16 cellular contexts compared by ENCODE assay signal in the genomic region with DNA sequence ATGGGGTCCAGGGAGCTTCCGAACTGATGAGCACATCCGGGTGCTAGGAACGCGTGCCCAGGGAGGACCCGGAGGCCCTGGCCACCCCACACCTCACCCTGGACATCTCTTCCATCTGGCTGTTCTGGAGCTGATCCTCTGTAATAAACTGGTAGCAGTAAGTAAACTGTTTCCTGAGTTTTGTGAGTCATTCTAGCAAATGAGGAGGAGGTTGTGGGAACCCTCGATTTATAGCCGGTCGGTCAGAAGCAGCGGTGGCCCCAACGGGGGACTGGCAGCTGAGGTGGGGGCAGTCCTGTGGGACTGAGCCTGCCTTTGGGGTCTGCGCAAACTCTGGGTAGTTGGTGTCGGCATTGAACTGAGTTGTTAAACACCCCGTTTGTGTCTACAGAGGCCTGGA. TPM values are rescaled to one million over a fixed set of nuclear protein-coding genes. Genes with fewer than 3 reads are reported as not detected.
DNase-seq lines count a peak whose midpoint lies in the region; ATAC-seq and TF ChIP-seq lines count a peak whose summit lies in the region.
"Had no signal": no experiment of that assay in that cellular context is flagged by ENCODE, and none has a peak within 500 bp of the region (broad histone marks: within the 10 kb centered on the region; RNA-seq: fewer than 3 reads in every experiment).

No MANE protein-coding gene starts in this region.

- no peak overlapping the region for H2AK5ac ChIP-seq in mesenchymal stem cell (ENCODE audit: low read length, severe bottlenecking)

- peak; percentile 39; the same call in 1 of the 2 replicates for ATAC-seq in PC-3
- ATAC-seq in natural killer cell treated with Interleukin-12 subunit alpha and Interleukin-12 subunit beta and Interleukin-15 and Interleukin-18, amount 100 ng/mL, for 72 hours, result no peak
- no peak for ATAC-seq in HG03354 (IDR thresholded peaks at IDR 0.05; ENCODE audit: poor library complexity, severe bottlenecking, unreplicated experiment)

- no peak overlapping the region for H3K27ac ChIP-seq in GM23248
- H3K27ac ChIP-seq in PC-3 (ENCODE audit: low read length), result no peak overlapping the region
- no peak overlapping the region for H3K27ac ChIP-seq in mesenchymal stem cell (ENCODE audit: low read length, poor library complexity, severe bottlenecking)
- H3K27ac ChIP-seq: A549, SK-N-MC had no signal

- peak overlapping the region; percentile 49 for H2BK15ac ChIP-seq in mesenchymal stem cell (ENCODE audit: low read depth, poor library complexity, severe bottlenecking)

- H3K4me1 Mint-ChIP-seq in natural killer cell treated with Interleukin-12 subunit alpha and Interleukin-12 subunit beta and Interleukin-15 and Interleukin-18, amount 100 ng/mL, for 72 hours (ENCODE audit: low read depth in 2 of 2), result peaks cover 0 to 4% of the 10 kb centered on the region in 2 donors
- no peaks in the 10 kb centered on the region for H3K4me1 Mint-ChIP-seq in Calu3 (ENCODE audit: low read depth, unreplicated experiment)

- peak overlapping the region; percentile 85 for H4K91ac ChIP-seq in mesenchymal stem cell (ENCODE audit: low read length)

- no peak overlapping the region for H3K27ac Mint-ChIP-seq in natural killer cell treated with Interleukin-12 subunit alpha and Interleukin-12 subunit beta and Interleukin-15 and Interleukin-18, amount 100 ng/mL, for 72 hours
- no peak overlapping the region for H3K27ac Mint-ChIP-seq in Calu3 (ENCODE audit: unreplicated experiment)
- H3K27ac Mint-ChIP-seq: CD4-positive, alpha-beta T cell had no signal

- no peaks in the 10 kb centered on the region for H3K36me3 Mint-ChIP-seq in natural killer cell treated with Interleukin-12 subunit alpha and Interleukin-12 subunit beta and Interleukin-15 and Interleukin-18, amount 100 ng/mL, for 72 hours
- no peaks in the 10 kb centered on the region for H3K36me3 Mint-ChIP-seq in Calu3 (ENCODE audit: insufficient read depth, unreplicated experiment)

- H3F3A ChIP-seq in GM23248 (ENCODE audit: insufficient read depth), result no peaks in the 10 kb centered on the region
- H3F3A ChIP-seq in PC-3 (ENCODE audit: low read length, unreplicated experiment), result no peaks in the 10 kb centered on the region

- no peak overlapping the region for H3K4me2 ChIP-seq in GM23248 (ENCODE audit: unreplicated experiment)
- no peak overlapping the region for H3K4me2 ChIP-seq in PC-3 (ENCODE audit: low read length)
- no peak overlapping the region for H3K4me2 ChIP-seq in mesenchymal stem cell (ENCODE audit: low read length, poor library complexity, severe bottlenecking)
- H3K4me2 ChIP-seq: A549 had no signal

- no peak overlapping the region for H3K23ac ChIP-seq in mesenchymal stem cell (ENCODE audit: low read length in 2 of 2)

- H3K27me3 ChIP-seq in GM23248 (replicated peaks; ENCODE audit: insufficient read depth) (peaks cover 1% of the 10 kb centered on the region; the same call in 1 of the 2 replicates), PC-3 (ENCODE audit: low read length) (no peaks in the 10 kb centered on the region), mesenchymal stem cell (ENCODE audit: control insufficient read depth in 1 of 2, insufficient read depth in 1 of 2, low read length in 2 of 2) (peaks cover 39 to 61% of the 10 kb centered on the region in 2 experiments)

- H3K4me3 ChIP-seq in GM23248 (no peak overlapping the region), PC-3 (ENCODE audit: low read length) (no peak overlapping the region), mesenchymal stem cell (ENCODE audit: insufficient read depth in 1 of 2, low read depth in 1 of 2, low read length in 2 of 2) (no peak overlapping the region)
- H3K4me3 ChIP-seq: A549, SK-N-MC had no signal

- CTCF ChIA-PET in PC-3 (lab: Charles Lee), result no interaction called here
- CTCF ChIA-PET in Calu3 (lab: Charles Lee), result no interaction called here

- H2BK120ac ChIP-seq in mesenchymal stem cell (ENCODE audit: low read depth, low read length), result peak overlapping the region; percentile 89

- in situ Hi-C loops in GM23248 (cut with MboI), result no loop called here

- no peak overlapping the region for H3K14ac ChIP-seq in mesenchymal stem cell (ENCODE audit: low read length in 2 of 2)

- BruUV-seq in PC-3 (replicated peaks; lab: Mats Ljungman, UMichigan), result no TSS peak
- no TSS peak for BruUV-seq in Calu3 (replicated peaks; lab: Mats Ljungman, UMichigan)

- H3K9me3 ChIP-seq in GM23248 (ENCODE audit: low read depth) (no peaks in the 10 kb centered on the region), PC-3 (ENCODE audit: low read length) (no peaks in the 10 kb centered on the region), mesenchymal stem cell (ENCODE audit: control insufficient read depth, low read length) (no peaks in the 10 kb centered on the region)
- H3K9me3 ChIP-seq: A549 had no signal

- H3K36me3 ChIP-seq in GM23248 (ENCODE audit: low read depth), result no peaks in the 10 kb centered on the region
- H3K36me3 ChIP-seq in PC-3 (ENCODE audit: low read depth, low read length), result no peaks in the 10 kb centered on the region
- no peaks in the 10 kb centered on the region for H3K36me3 ChIP-seq in mesenchymal stem cell (ENCODE audit: control insufficient read depth in 1 of 2, insufficient read depth in 2 of 2, low read depth in 1 of 2, low read length in 2 of 2)

- H3K9me2 ChIP-seq in GM23248 (ENCODE audit: insufficient read depth) (no peaks in the 10 kb centered on the region), PC-3 (replicated peaks; ENCODE audit: low read length) (no peaks in the 10 kb centered on the region)

- H3K4ac ChIP-seq in mesenchymal stem cell (ENCODE audit: low read depth in 1 of 2, low read length in 2 of 2), result peak overlapping the region; percentile 20 to 65

- no peak for TF ChIP-seq CTCF in PC-3 (conservative IDR thresholded peaks at IDR 0.05; ENCODE audit: low read depth, low read length)
- no peak for TF ChIP-seq CTCF in Calu3 (IDR thresholded peaks at IDR 0.05; ENCODE audit: unreplicated experiment)

- intact Hi-C loops in PC-3 (cut with micrococcal nuclease) (no loop called here), Calu3 (cut with micrococcal nuclease; ENCODE audit: unreplicated experiment) (no loop called here)

- H4K8ac ChIP-seq in mesenchymal stem cell (ENCODE audit: low read length), result peak overlapping the region; percentile 29

- H2AFZ ChIP-seq in GM23248 (no peak overlapping the region), PC-3 (ENCODE audit: low read length) (no peak overlapping the region), mesenchymal stem cell (ENCODE audit: low read depth, low read length) (no peak overlapping the region)

- no peaks in the 10 kb centered on the region for H3K79me1 ChIP-seq in mesenchymal stem cell (replicated peaks; ENCODE audit: low read length, poor library complexity, severe bottlenecking)

- H3K18ac ChIP-seq in mesenchymal stem cell (ENCODE audit: low read depth in 1 of 2, low read length in 2 of 2), result peak overlapping the region; percentile 76 to 88

- 65 to 72% methylated on average over 13 of the region's 13 CpGs for WGBS in GM23248 (ENCODE audit: low coverage in 1 of 2, low lambda C conversion rate in 2 of 2, missing lambda C conversion rate in 2 of 2), 2 experiments
- 25% methylated on average over 13 of the region's 13 CpGs for WGBS in mesenchymal stem cell

- no peak overlapping the region for H3K9ac ChIP-seq in GM23248
- no peak overlapping the region for H3K9ac ChIP-seq in PC-3 (ENCODE audit: low read length)
- H3K9ac ChIP-seq in mesenchymal stem cell (ENCODE audit: low read length), result no peak overlapping the region

- H3K4me1 ChIP-seq in GM23248 (ENCODE audit: insufficient read depth) (no peaks in the 10 kb centered on the region), PC-3 (ENCODE audit: insufficient read depth, low read length) (0 out of 2 replicates have a peak, but pooled peaks cover 2% of the 10 kb centered on the region), mesenchymal stem cell (ENCODE audit: control insufficient read depth, insufficient read depth, low read depth, low read length) (peaks cover 5% of the 10 kb centered on the region)

- H3K9me3 Mint-ChIP-seq in natural killer cell treated with Interleukin-12 subunit alpha and Interleukin-12 subunit beta and Interleukin-15 and Interleukin-18, amount 100 ng/mL, for 72 hours, result no peaks in the 10 kb centered on the region
- no peaks in the 10 kb centered on the region for H3K9me3 Mint-ChIP-seq in Calu3 (ENCODE audit: low read depth, unreplicated experiment)
- H3K9me3 Mint-ChIP-seq: CD4-positive, alpha-beta T cell had no signal

- peaks cover 0 to 2% of the 10 kb centered on the region in 2 donors for H3K27me3 Mint-ChIP-seq in natural killer cell treated with Interleukin-12 subunit alpha and Interleukin-12 subunit beta and Interleukin-15 and Interleukin-18, amount 100 ng/mL, for 72 hours
- peaks cover 40% of the 10 kb centered on the region for H3K27me3 Mint-ChIP-seq in Calu3 (ENCODE audit: unreplicated experiment)
- H3K27me3 Mint-ChIP-seq: CD4-positive, alpha-beta T cell had no signal

- H3K4me3 Mint-ChIP-seq in natural killer cell treated with Interleukin-12 subunit alpha and Interleukin-12 subunit beta and Interleukin-15 and Interleukin-18, amount 100 ng/mL, for 72 hours, result no peak overlapping the region
- no peak overlapping the region for H3K4me3 Mint-ChIP-seq in Calu3 (ENCODE audit: low read depth, unreplicated experiment)
- H3K4me3 Mint-ChIP-seq: CD4-positive, alpha-beta T cell had no signal

- H2BK5ac ChIP-seq in mesenchymal stem cell (ENCODE audit: low read depth, low read length, poor library complexity, severe bottlenecking), result no peak overlapping the region

- DNase-seq in A172 (ENCODE audit: low spot score) (peak; percentile 57), GM23248 (peak; percentile 30), PC-3 (no peak), mesenchymal stem cell (peak; percentile 80), NCI-H510A (lab: John Stamatoyannopoulos, UW) (no peak), Calu3 (no peak)
- no peak for DNase-seq in natural killer cell treated with Interleukin-12 subunit alpha and Interleukin-12 subunit beta and Interleukin-15 and Interleukin-18, amount 100 ng/mL, for 72 hours (ENCODE audit: low spot score)
- DNase-seq: AML-193; CD4-positive, alpha-beta T cell; Karpas-422; NCI-H1436 treated with DMSO at 0.1 percent for 48 hours; NCI-H2081 treated with DMSO at 0.1 percent for 48 hours; NCI-H2227 treated with DMSO at 0.1 percent for 48 hours had no signal

- peak overlapping the region; percentile 57 to 61 for H2BK12ac ChIP-seq in mesenchymal stem cell (ENCODE audit: low read length in 2 of 2)

- H3K79me2 ChIP-seq in GM23248 (ENCODE audit: insufficient read depth) (no peaks in the 10 kb centered on the region), PC-3 (ENCODE audit: low read length) (no peaks in the 10 kb centered on the region)

- H4K20me1 ChIP-seq in GM23248 (ENCODE audit: insufficient read depth) (no peaks in the 10 kb centered on the region), PC-3 (ENCODE audit: low read length) (no peaks in the 10 kb centered on the region)

- POLR2A ChIA-PET in PC-3 (lab: Charles Lee; ENCODE audit: unreplicated experiment), result no interaction called here

RNA-seq across cellular contexts. Expression of a gene that starts 15.4 kb away (rescaled TPM):
- total RNA-seq in A172 (2014; rRNA removed; shearing (Covaris generic)), result 113 and 145 TPM in 2 replicates
- 45.9 and 54.3 TPM in 2 replicates for total RNA-seq in GM23248 (2014; rRNA removed; shearing (Covaris generic))
- polyA plus RNA-seq in GM23248 (2016; fragmentation: Nextera tagmentation; extraction: Ambion mirVana), result 29.3 and 29.4 TPM in 2 replicates
- total RNA-seq in PC-3 (2014; rRNA removed) (65.9 and 77.3 TPM in 2 replicates), Calu3 (2022) (19.5 and 19.7 TPM in 2 replicates)
- polyA plus RNA-seq in mesenchymal stem cell (2013, experiment 1 of 2), result 28.9 TPM
- polyA plus RNA-seq in mesenchymal stem cell (2013, experiment 2 of 2), result 28.1 TPM
- total RNA-seq in natural killer cell treated with Interleukin-12 subunit alpha and Interleukin-12 subunit beta and Interleukin-15 and Interleukin-18, amount 100 ng/mL, for 72 hours, result 10 to 100 TPM; 28.9 to 42.4 TPM

Comparison
In these comparisons a context has a peak if more than half of its experiments do, and no peak if none do; other contexts are left out.
1. DNase-seq: peak in A172 (single experiment), GM23248 (single experiment) and mesenchymal stem cell (single experiment); none in PC-3 (single experiment), natural killer cell treated with Interleukin-12 subunit alpha and Interleukin-12 subunit beta and Interleukin-15 and Interleukin-18, amount 100 ng/mL, for 72 hours (single experiment), NCI-H510A (single experiment) and Calu3 (single experiment).